Comparison of ENCODE assay signal across 9 cellular contexts in the genomic region with DNA sequence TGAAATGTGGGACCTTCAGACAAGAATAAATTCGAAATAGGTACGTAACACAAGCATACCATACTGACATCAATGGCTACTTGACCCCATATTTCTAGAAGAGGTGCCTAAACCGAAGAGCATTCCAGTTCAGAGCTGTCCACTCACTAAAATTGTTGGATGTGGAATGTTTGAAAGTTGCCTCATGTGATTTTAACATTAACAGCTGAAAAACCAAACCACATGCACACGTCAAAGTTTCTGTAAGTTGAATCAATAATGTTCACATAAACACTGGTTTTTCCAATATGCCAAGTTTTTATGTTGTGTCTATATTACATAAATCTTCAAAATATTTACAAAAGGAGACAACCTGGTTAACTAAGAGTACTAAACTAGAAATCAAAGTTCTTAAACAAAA. TPM values are rescaled to one million over a fixed set of nuclear protein-coding genes. Genes with fewer than 3 reads are reported as not detected.
A peak's percentile ranks its signal among the peaks of the same experiment; 100 is the strongest.
DNase-seq lines count a peak whose midpoint lies in the region; ATAC-seq, FAIRE-seq and TF ChIP-seq lines count a peak whose summit lies in the region.
"Had no signal": no experiment of that assay in that cellular context is flagged by ENCODE, and none has a peak within 500 bp of the region (broad histone marks: within the 10 kb centered on the region; RNA-seq: fewer than 3 reads in every experiment).

No MANE protein-coding gene starts in this region.

- H3K36me3 ChIP-seq in adrenal gland (replicated peaks in 1 of 2) (no peaks in the 10 kb centered on the region), HepG2 (replicated peaks in 1 of 2; ENCODE audit: control insufficient read depth in 1 of 2, insufficient read depth in 2 of 2, low read length in 2 of 2) (peaks cover 1 to 11% of the 10 kb centered on the region in 2 experiments; a peak in 4 of 5 replicates), thymus (ENCODE audit: control insufficient read depth, insufficient read depth) (peaks cover 3% of the 10 kb centered on the region)

- H4K20me1 ChIP-seq in HepG2 (ENCODE audit: insufficient read depth, low read length) = peaks cover 76% of the 10 kb centered on the region

- H3K36me3 Mint-ChIP-seq in activated naive CD4-positive, alpha-beta T cell treated with anti-CD3 and anti-CD28 coated beads, Interleukin-2, amount 10 ng/mL, durations not matched to agents 7 days and 5 days = peaks cover 43% of the 10 kb centered on the region

- H3K27me3 Mint-ChIP-seq in activated naive CD4-positive, alpha-beta T cell treated with anti-CD3 and anti-CD28 coated beads, Interleukin-2, amount 10 ng/mL, durations not matched to agents 7 days and 5 days = peaks cover 5% of the 10 kb centered on the region

- intact Hi-C loops in adrenal gland (cut with DNase I) = no loop called here
- intact Hi-C loops in HepG2 (cut with micrococcal nuclease; ENCODE audit: unreplicated experiment) = no loop called here

- H3K4me3 ChIP-seq in adrenal gland (peak overlapping the region in 2 of 4 donors; percentile 84 to 95), HepG2 (replicated peaks in 1 of 3; ENCODE audit: insufficient read depth in 1 of 3, low read depth in 2 of 3, low read length in 3 of 3) (peak overlapping the region; percentile 92 to 97 (median 95); a peak in 5 of 6 replicates), thymus (ENCODE audit: low read length) (peak overlapping the region; percentile 20)

- TF ChIP-seq CTCF in adrenal gland (IDR thresholded peaks at IDR 0.05) (no peak), HepG2 (CRISPR knock-in tag; IDR thresholded peaks at IDR 0.05) (no peak)

- H3K27ac ChIP-seq in adrenal gland = peak overlapping the region in 3 of 5 donors; percentile 99 to 100 (median 100)
- H3K27ac ChIP-seq in HepG2 (ENCODE audit: extremely low read length, insufficient read depth, low read length) = no peak overlapping the region
- no peak overlapping the region for H3K27ac ChIP-seq in thymus (ENCODE audit: low read depth)
- H3K27ac ChIP-seq: C4-2B had no signal

- DNase-seq in activated naive CD4-positive, alpha-beta T cell treated with anti-CD3 and anti-CD28 coated beads, Interleukin-2, amount 10 ng/mL, durations not matched to agents 7 days and 5 days = no peak
- no peak for DNase-seq in activated naive CD4-positive, alpha-beta T cell (lab: John Stamatoyannopoulos, UW)
- DNase-seq in adrenal gland (no peak), HepG2 (ENCODE audit: low spot score) (no peak), DMS53 (lab: John Stamatoyannopoulos, UW) (no peak)

- no TSS peak for BruUV-seq in HepG2 (replicated peaks; lab: Mats Ljungman, UMichigan)

- TF ChIP-seq POLR2A in adrenal gland (IDR thresholded peaks at IDR 0.05) (no peak), HepG2 (IDR thresholded peaks at IDR 0.05; ENCODE audit: insufficient read depth in 1 of 2, low read depth in 2 of 2, low read length in 2 of 2) (no peak)

- H3K4me3 Mint-ChIP-seq in activated naive CD4-positive, alpha-beta T cell treated with anti-CD3 and anti-CD28 coated beads, Interleukin-2, amount 10 ng/mL, durations not matched to agents 7 days and 5 days = no peak overlapping the region

- CTCF ChIA-PET in activated naive CD4-positive, alpha-beta T cell treated with anti-CD3 and anti-CD28 coated beads, Interleukin-2, amount 10 ng/mL, durations not matched to agents 7 days and 5 days (lab: Charles Lee) = interaction anchor here (1.5 kb wide), 1 partner anchor 45 kb away, joined by 4 read pairs; a partner anchor contains a TSS
- CTCF ChIA-PET in HepG2 (lab: Yijun Ruan, JAX; ENCODE audit: low intra/inter-chr PET ratio, low total read pairs) = no interaction called here

- H3K4me1 Mint-ChIP-seq in activated naive CD4-positive, alpha-beta T cell treated with anti-CD3 and anti-CD28 coated beads, Interleukin-2, amount 10 ng/mL, durations not matched to agents 7 days and 5 days = peaks cover 60% of the 10 kb centered on the region

- peaks cover 79% of the 10 kb centered on the region for H3K79me2 ChIP-seq in HepG2 (ENCODE audit: insufficient read depth, low read length)

- H3K27me3 ChIP-seq in adrenal gland (no peaks in the 10 kb centered on the region), HepG2 (ENCODE audit: control insufficient read depth in 1 of 2, insufficient read depth in 2 of 2, low read length in 2 of 2) (peaks cover 0 to 2% of the 10 kb centered on the region in 2 experiments; a peak in 1 of 5 replicates), thymus (ENCODE audit: control insufficient read depth, insufficient read depth) (no peaks in the 10 kb centered on the region)

- H2AFZ ChIP-seq in HepG2 (ENCODE audit: low read length) = no peak overlapping the region

- WGBS in adrenal gland, 4 donors = 37 to 44% (median 38%) methylated on average over 4 of the region's 4 CpGs
- WGBS in HepG2 (ENCODE audit: low lambda C conversion rate) = 45% methylated on average over 4 of the region's 4 CpGs
- WGBS in thymus = 68% methylated on average over 4 of the region's 4 CpGs

- H3K9ac ChIP-seq in HepG2 (ENCODE audit: insufficient read depth, low read depth, low read length) = peak overlapping the region; percentile 33; the same call in 1 of the 2 replicates

- FAIRE-seq in HepG2 (lab: Jason Lieb, UNC) = no peak

- in situ Hi-C loops in HepG2 (cut with HindIII; ENCODE audit: extremely low pct_ligation_motif_present, low pct_unique_long_range_greater_than_20kb) = no loop called here

- TF ChIP-seq RAD21 in HepG2 (CRISPR knock-in tag; IDR thresholded peaks at IDR 0.05) = no peak

- peak overlapping the region; percentile 58 for H3K27ac Mint-ChIP-seq in activated naive CD4-positive, alpha-beta T cell treated with anti-CD3 and anti-CD28 coated beads, Interleukin-2, amount 10 ng/mL, durations not matched to agents 7 days and 5 days

- no peaks in the 10 kb centered on the region for H3K9me3 Mint-ChIP-seq in activated naive CD4-positive, alpha-beta T cell treated with anti-CD3 and anti-CD28 coated beads, Interleukin-2, amount 10 ng/mL, durations not matched to agents 7 days and 5 days

- TF ChIP-seq EP300 in HepG2 (IDR thresholded peaks at IDR 0.05; ENCODE audit: low read depth in 2 of 2, low read length in 2 of 2) (no peak), HepG2 (CRISPR knock-in tag; IDR thresholded peaks at IDR 0.05; ENCODE audit: borderline replicate concordance) (no peak)

- H3K4me1 ChIP-seq in adrenal gland (replicated peaks in 1 of 2) (peaks cover 51 to 61% of the 10 kb centered on the region in 2 donors), HepG2 (ENCODE audit: insufficient read depth, low read length) (peaks cover 57% of the 10 kb centered on the region), thymus (ENCODE audit: control insufficient read depth, insufficient read depth, low read length) (peaks cover 8% of the 10 kb centered on the region)

- POLR2A ChIA-PET in HepG2 (lab: Yijun Ruan, JAX) = interaction anchor here (1.0 to 1.4 kb wide), 2 partner anchors 11 to 22 kb away, joined by 3 read pairs; no protein-coding TSS in a partner anchor

- no peak for ATAC-seq in HepG2
- no peak for ATAC-seq in HG02571 (IDR thresholded peaks at IDR 0.05; ENCODE audit: unreplicated experiment)
- no peak for ATAC-seq in HG02981 (IDR thresholded peaks at IDR 0.05; ENCODE audit: unreplicated experiment)

- H3K9me3 ChIP-seq in adrenal gland (replicated peaks in 1 of 3) (no peaks in the 10 kb centered on the region), HepG2 (ENCODE audit: low read length) (no peaks in the 10 kb centered on the region), thymus (ENCODE audit: control insufficient read depth) (no peaks in the 10 kb centered on the region)

- peak overlapping the region; percentile 78 for H3K4me2 ChIP-seq in HepG2 (ENCODE audit: low read depth, low read length)

RNA-seq across cellular contexts. Expression of a gene that starts 3.5 kb away (rescaled TPM):
- total RNA-seq in adrenal gland (100 to 1,000 TPM; 318 to 523 (median 398) TPM), HepG2 (2016; rRNA removed; fragmentation: Illumina TruSeq; extraction: Trizol) (224 and 265 TPM in 2 replicates)
- polyA plus RNA-seq in adrenal gland (100 to 1,000 TPM; 178 to 709 (median 214) TPM), HepG2 (2011; rRNA removed) (217 and 293 TPM in 2 replicates), thymus (318 TPM)
- 200 and 234 TPM in 2 replicates for total RNA-seq in HepG2 (2016; cell fraction: cytosol; rRNA removed; fragmentation: Illumina TruSeq; extraction: Trizol; ENCODE audit: low read depth)
- 227 and 267 TPM in 2 replicates for total RNA-seq in HepG2 (2016; cell fraction: insoluble cytoplasmic fraction; rRNA removed; fragmentation: Illumina TruSeq; extraction: Trizol)
- total RNA-seq in HepG2 (2016; cell fraction: membrane; rRNA removed; fragmentation: Illumina TruSeq; extraction: Trizol) = 313 and 352 TPM in 2 replicates
- 161 and 168 TPM in 2 replicates for total RNA-seq in HepG2 (2016; cell fraction: nucleus; rRNA removed; fragmentation: Illumina TruSeq; extraction: Trizol)
- polyA plus RNA-seq in HepG2 (2011; cell fraction: cytosol; rRNA removed) = 183 and 224 TPM in 2 replicates
- 279 and 296 TPM in 2 replicates for polyA plus RNA-seq in HepG2 (2011; cell fraction: nucleus; rRNA removed)
- polyA plus RNA-seq in HepG2 (2012) = 192 and 199 TPM in 2 replicates
- polyA plus RNA-seq in HepG2 (2016; cell fraction: cytosol; fragmentation: Illumina TruSeq; extraction: Trizol; ENCODE audit: low read depth) = 303 and 369 TPM in 2 replicates
- 331 and 333 TPM in 2 replicates for polyA plus RNA-seq in HepG2 (2016; cell fraction: insoluble cytoplasmic fraction; fragmentation: Illumina TruSeq; extraction: Trizol; ENCODE audit: low read depth)
- polyA plus RNA-seq in HepG2 (2016; cell fraction: membrane; fragmentation: Illumina TruSeq; extraction: Trizol; ENCODE audit: low read depth) = 340 and 387 TPM in 2 replicates
- 220 and 222 TPM in 2 replicates for polyA plus RNA-seq in HepG2 (2016; cell fraction: nucleus; fragmentation: Illumina TruSeq; extraction: Trizol; ENCODE audit: insufficient read depth, low read depth)
- 111 and 172 TPM in 2 replicates for polyA minus RNA-seq in HepG2 (2011; rRNA and poly(A)+ RNA removed; ENCODE audit: low replicate concordance)
- 129 and 148 TPM in 2 replicates for polyA minus RNA-seq in HepG2 (2011; cell fraction: cytosol; rRNA and poly(A)+ RNA removed)
- polyA minus RNA-seq in HepG2 (2011; cell fraction: nucleus; rRNA and poly(A)+ RNA removed) = 307 and 340 TPM in 2 replicates

RNA-seq across cellular contexts. Expression of a gene that starts 44.9 kb away (rescaled TPM):
- total RNA-seq in adrenal gland (10 to 100 TPM; 20.5 to 50.4 (median 34.3) TPM), HepG2 (2016; rRNA removed; fragmentation: Illumina TruSeq; extraction: Trizol) (35.5 and 37.7 TPM in 2 replicates)
- polyA plus RNA-seq in adrenal gland (10 to 100 TPM; 13.5 to 64.6 (median 13.7) TPM), HepG2 (2011; rRNA removed) (23.4 and 24.5 TPM in 2 replicates), thymus (28.8 TPM)
- total RNA-seq in HepG2 (2016; cell fraction: cytosol; rRNA removed; fragmentation: Illumina TruSeq; extraction: Trizol; ENCODE audit: low read depth) = 44.0 and 52.2 TPM in 2 replicates
- total RNA-seq in HepG2 (2016; cell fraction: insoluble cytoplasmic fraction; rRNA removed; fragmentation: Illumina TruSeq; extraction: Trizol) = 36.2 and 41.7 TPM in 2 replicates
- 50.6 and 52.5 TPM in 2 replicates for total RNA-seq in HepG2 (2016; cell fraction: membrane; rRNA removed; fragmentation: Illumina TruSeq; extraction: Trizol)
- total RNA-seq in HepG2 (2016; cell fraction: nucleus; rRNA removed; fragmentation: Illumina TruSeq; extraction: Trizol) = 19.8 and 23.3 TPM in 2 replicates
- 12.7 and 14.1 TPM in 2 replicates for polyA plus RNA-seq in HepG2 (2011; cell fraction: cytosol; rRNA removed)
- 3.9 and 5.2 TPM in 2 replicates for polyA plus RNA-seq in HepG2 (2011; cell fraction: nucleus; rRNA removed)
- polyA plus RNA-seq in HepG2 (2012) = 40.0 and 43.1 TPM in 2 replicates
- polyA plus RNA-seq in HepG2 (2016; cell fraction: cytosol; fragmentation: Illumina TruSeq; extraction: Trizol; ENCODE audit: low read depth) = 65.0 and 79.1 TPM in 2 replicates
- polyA plus RNA-seq in HepG2 (2016; cell fraction: insoluble cytoplasmic fraction; fragmentation: Illumina TruSeq; extraction: Trizol; ENCODE audit: low read depth) = 46.6 and 50.9 TPM in 2 replicates
- 52.5 and 57.2 TPM in 2 replicates for polyA plus RNA-seq in HepG2 (2016; cell fraction: membrane; fragmentation: Illumina TruSeq; extraction: Trizol; ENCODE audit: low read depth)
- 52.6 and 60.4 TPM in 2 replicates for polyA plus RNA-seq in HepG2 (2016; cell fraction: nucleus; fragmentation: Illumina TruSeq; extraction: Trizol; ENCODE audit: insufficient read depth, low read depth)
- 25.6 and 28.4 TPM in 2 replicates for polyA minus RNA-seq in HepG2 (2011; rRNA and poly(A)+ RNA removed; ENCODE audit: low replicate concordance)
- 13.2 and 14.0 TPM in 2 replicates for polyA minus RNA-seq in HepG2 (2011; cell fraction: cytosol; rRNA and poly(A)+ RNA removed)
- 5.6 and 6.4 TPM in 2 replicates for polyA minus RNA-seq in HepG2 (2011; cell fraction: nucleus; rRNA and poly(A)+ RNA removed)

Comparison
In these comparisons a context has a peak if more than half of its experiments do, and no peak if none do; other contexts are left out.
1. H3K27ac ChIP-seq: peak in adrenal gland (3 of 5); none in HepG2 (single experiment) and thymus (single experiment).